22 cellular contexts compared by ENCODE assay signal in genomic region chr11:21414928-21415327, GRCh38.
"Had no signal": no experiment of that assay in that cellular context is flagged by ENCODE, and none has a peak within 500 bp of the region (broad histone marks: within the 10 kb centered on the region; RNA-seq: fewer than 3 reads in every experiment).

No MANE protein-coding gene starts in this region.

- FAIRE-seq: endothelial cell of umbilical vein, keratinocyte had no signal

- H3K4me3 ChIP-seq: coronary artery, esophagus squamous epithelium, lower lobe of right lung, ovary, psoas muscle, skin epidermis, spleen, thoracic aorta, tibial nerve, upper lobe of right lung, uterus had no signal

- H3K9me3 ChIP-seq: esophagus squamous epithelium, lower lobe of right lung, ovary, psoas muscle, thoracic aorta, tibial nerve, uterus had no signal

- ATAC-seq: left ventricle myocardium superior; lower lobe of right lung; naive thymus-derived CD8-positive, alpha-beta T cell; psoas muscle; right cardiac atrium; stimulated activated naive B cell treated with anti-CD40 and anti-IgM and Interleukin-4, amounts not matched to agents 10 μg/mL and 1 μg/mL and 100 μg/mL, for 72 hours; upper lobe of right lung had no signal

- H3K27ac ChIP-seq: coronary artery, esophagus squamous epithelium, lower lobe of right lung, ovary, psoas muscle, skin epidermis, spleen, thoracic aorta, tibial nerve, upper lobe of right lung, uterus had no signal

- H3K27me3 ChIP-seq: esophagus squamous epithelium, ovary, spleen, tibial nerve, upper lobe of right lung, uterus had no signal

- DNase-seq: dermis blood vessel endothelial cell; effector memory CD4-positive, alpha-beta T cell; esophagus squamous epithelium; foreskin melanocyte; left ventricle myocardium superior; lower lobe of right lung; naive thymus-derived CD8-positive, alpha-beta T cell; occipital lobe; ovary; posterior cingulate gyrus; psoas muscle; right cardiac atrium; spleen; stimulated activated naive B cell treated with anti-CD40 and anti-IgM and Interleukin-4, amounts not matched to agents 10 μg/mL and 1 μg/mL and 100 μg/mL, for 72 hours; upper lobe of right lung; uterus had no signal

- H3K4me1 ChIP-seq: esophagus squamous epithelium, lower lobe of right lung, psoas muscle, spleen, tibial nerve, upper lobe of right lung, uterus had no signal

- H3K36me3 ChIP-seq: esophagus squamous epithelium, lower lobe of right lung, ovary, spleen, thoracic aorta, tibial nerve, upper lobe of right lung, uterus had no signal
